Comparison of ENCODE assay signal across 8 cellular contexts in the genomic region with DNA sequence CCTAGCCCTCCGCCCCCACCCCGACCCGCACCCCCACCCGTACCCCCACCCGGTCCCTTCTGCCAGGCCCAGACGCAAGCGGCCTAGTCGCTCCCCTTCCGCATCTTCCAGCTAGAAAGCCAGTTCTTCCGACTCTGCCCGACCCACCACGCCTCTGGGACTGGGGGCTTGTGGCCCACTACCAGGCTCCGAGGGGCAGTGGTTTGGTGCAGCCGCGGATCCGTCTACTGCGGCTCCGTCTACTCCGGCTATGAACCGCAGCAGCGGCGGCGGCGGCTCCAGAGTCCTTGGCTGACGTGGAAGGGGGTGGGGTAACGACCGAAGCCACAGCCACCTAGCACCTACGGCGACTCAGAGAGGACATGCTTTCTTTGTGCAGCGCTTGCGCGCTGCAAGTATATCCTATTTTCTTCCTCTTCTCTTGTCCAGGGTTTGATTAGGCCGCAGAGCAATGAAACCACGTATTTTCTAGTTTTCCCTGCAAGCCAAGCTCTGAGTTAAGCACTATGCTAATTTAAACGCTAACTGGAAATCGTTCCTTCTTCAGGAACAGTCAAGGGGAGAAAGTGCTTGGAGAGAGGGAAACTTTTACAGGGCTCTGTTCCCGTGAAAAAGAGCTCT. TPM values are rescaled to one million over a fixed set of nuclear protein-coding genes. Genes with fewer than 3 reads are reported as not detected.
DNase-seq lines count a peak whose midpoint lies in the region; ATAC-seq, FAIRE-seq and TF ChIP-seq lines count a peak whose summit lies in the region.

A gene with protein sequence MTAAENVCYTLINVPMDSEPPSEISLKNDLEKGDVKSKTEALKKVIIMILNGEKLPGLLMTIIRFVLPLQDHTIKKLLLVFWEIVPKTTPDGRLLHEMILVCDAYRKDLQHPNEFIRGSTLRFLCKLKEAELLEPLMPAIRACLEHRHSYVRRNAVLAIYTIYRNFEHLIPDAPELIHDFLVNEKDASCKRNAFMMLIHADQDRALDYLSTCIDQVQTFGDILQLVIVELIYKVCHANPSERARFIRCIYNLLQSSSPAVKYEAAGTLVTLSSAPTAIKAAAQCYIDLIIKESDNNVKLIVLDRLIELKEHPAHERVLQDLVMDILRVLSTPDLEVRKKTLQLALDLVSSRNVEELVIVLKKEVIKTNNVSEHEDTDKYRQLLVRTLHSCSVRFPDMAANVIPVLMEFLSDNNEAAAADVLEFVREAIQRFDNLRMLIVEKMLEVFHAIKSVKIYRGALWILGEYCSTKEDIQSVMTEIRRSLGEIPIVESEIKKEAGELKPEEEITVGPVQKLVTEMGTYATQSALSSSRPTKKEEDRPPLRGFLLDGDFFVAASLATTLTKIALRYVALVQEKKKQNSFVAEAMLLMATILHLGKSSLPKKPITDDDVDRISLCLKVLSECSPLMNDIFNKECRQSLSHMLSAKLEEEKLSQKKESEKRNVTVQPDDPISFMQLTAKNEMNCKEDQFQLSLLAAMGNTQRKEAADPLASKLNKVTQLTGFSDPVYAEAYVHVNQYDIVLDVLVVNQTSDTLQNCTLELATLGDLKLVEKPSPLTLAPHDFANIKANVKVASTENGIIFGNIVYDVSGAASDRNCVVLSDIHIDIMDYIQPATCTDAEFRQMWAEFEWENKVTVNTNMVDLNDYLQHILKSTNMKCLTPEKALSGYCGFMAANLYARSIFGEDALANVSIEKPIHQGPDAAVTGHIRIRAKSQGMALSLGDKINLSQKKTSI (minus strand): TSS at position 252 of the 621 bp plus-strand sequence. CDS start 883 bp downstream, outside the sequence.

- peak within 1 kb of the TSS; percentile 71 for H2AFZ ChIP-seq in keratinocyte (ENCODE audit: control insufficient read depth, low read length)

- FAIRE-seq in keratinocyte (lab: Jason Lieb, UNC), result no peak

- H3K36me3 ChIP-seq in keratinocyte (ENCODE audit: control insufficient read depth in 2 of 2, extremely low read depth in 1 of 2, insufficient read depth in 2 of 2, low read length in 2 of 2), result peaks cover 7 to 13% of the 10 kb centered on the region in 2 experiments

- dilution Hi-C loops in keratinocyte (cut with MboI; ENCODE audit: extremely low pct_ligation_motif_present, low sequenced_read_pairs), result no loop called here

- ATAC-seq in GM19023 (IDR thresholded peaks at IDR 0.05; ENCODE audit: unreplicated experiment) (peak; percentile 92), HG03280 (IDR thresholded peaks at IDR 0.05; ENCODE audit: unreplicated experiment) (peak; percentile 90)

- peaks cover 41% of the 10 kb centered on the region for H3K79me2 ChIP-seq in keratinocyte (ENCODE audit: control insufficient read depth, insufficient read depth, low read length)

- H3K9me3 ChIP-seq in keratinocyte (ENCODE audit: control insufficient read depth, low read depth, low read length), result no peaks in the 10 kb centered on the region

- H3K27me3 ChIP-seq in keratinocyte (ENCODE audit: control insufficient read depth, extremely low read depth, insufficient read depth, low read length), result no peaks in the 10 kb centered on the region

- DNase-seq in AG08396 (ENCODE audit: low spot score) (peak; percentile 90), NCI-H345 treated with DMSO at 0.1 percent for 48 hours (lab: John Stamatoyannopoulos, UW; ENCODE audit: unreplicated experiment) (peak; percentile 84), keratinocyte (ENCODE audit: low read depth, low spot score) (peak; percentile 53)
- DNase-seq in activated CD4-positive, CD25-positive, alpha-beta regulatory T cell (lab: John Stamatoyannopoulos, UW), result peak; percentile 69 to 85 (median 82)
- peak; percentile 93 for DNase-seq in central memory CD4-positive, alpha-beta T cell
- DNase-seq in stimulated activated CD4-positive, alpha-beta T cell treated with anti-CD3 and anti-CD28 coated beads, Interleukin-15, amount 100 ng/mL, for 1 hour (ENCODE audit: low read depth in 1 of 2, low spot score in 1 of 2), result peak; percentile 74 to 81

- H3K9me1 ChIP-seq in keratinocyte (ENCODE audit: control insufficient read depth, extremely low read depth, insufficient read depth, low read length), result no peaks in the 10 kb centered on the region

- H3K4me2 ChIP-seq in keratinocyte (ENCODE audit: control insufficient read depth, extremely low read depth, insufficient read depth, low read depth, low read length), result peak within 1 kb of the TSS; percentile 84

- no peak for TF ChIP-seq CTCF in keratinocyte (optimal IDR thresholded peaks at IDR 0.05 in 1 of 3, IDR thresholded peaks at IDR 0.05 in 1 of 3, conservative IDR thresholded peaks at IDR 0.05 in 1 of 3; ENCODE audit: extremely low read depth in 1 of 3, insufficient read depth in 2 of 3, low read length in 3 of 3)

- H4K20me1 ChIP-seq in keratinocyte (ENCODE audit: control insufficient read depth, extremely low read depth, insufficient read depth, low read length), result no peaks in the 10 kb centered on the region

- H3K4me3 ChIP-seq in keratinocyte (ENCODE audit: control insufficient read depth in 2 of 3, extremely low read depth in 1 of 3, insufficient read depth in 2 of 3, low read depth in 1 of 3, low read length in 3 of 3), result peak within 1 kb of the TSS; percentile 85 to 98 (median 95)

- peaks cover 4% of the 10 kb centered on the region for H3K4me1 ChIP-seq in keratinocyte (ENCODE audit: control insufficient read depth, extremely low read depth, insufficient read depth, low read length)

- peak within 1 kb of the TSS; percentile 74 for H3K27ac ChIP-seq in keratinocyte (ENCODE audit: control insufficient read depth, insufficient read depth, low read length)

- H3K9ac ChIP-seq in keratinocyte (ENCODE audit: control insufficient read depth, extremely low read depth, insufficient read depth, low read length), result peak within 1 kb of the TSS; percentile 83

RNA-seq across cellular contexts. Expression of the gene that starts here (rescaled TPM):
- polyA plus RNA-seq in keratinocyte, result 121 to 169 TPM (median 126 TPM) in 3 replicates
- 50.7 TPM for polyA plus RNA-seq in keratinocyte (2011; ENCODE audit: low read depth)
- 49.5 and 112 TPM in 2 replicates for polyA plus RNA-seq in keratinocyte (2011; cell fraction: cytosol; rRNA removed)
- polyA plus RNA-seq in keratinocyte (2011; cell fraction: nucleus; rRNA removed), result 169 and 215 TPM in 2 replicates
- polyA plus RNA-seq in keratinocyte (2012; ENCODE audit: low replicate concordance), result 68.1 and 106 TPM in 2 replicates
- polyA minus RNA-seq in keratinocyte, result 52.8 to 139 TPM (median 82.5 TPM) in 3 replicates
- 88.4 TPM for polyA minus RNA-seq in keratinocyte (2011; cell fraction: cytosol; rRNA and poly(A)+ RNA removed)
- 118 and 194 TPM in 2 replicates for polyA minus RNA-seq in keratinocyte (2011; cell fraction: nucleus; rRNA and poly(A)+ RNA removed)

Comparison
In these comparisons a context has a peak if more than half of its experiments do, and no peak if none do; other contexts are left out.
1. Peak in every context shown above with its lines: DNase-seq, ATAC-seq, H3K4me3 ChIP-seq and H3K27ac ChIP-seq.